ENCODE assay signal across 18 cellular contexts in genomic region chr5:145245354-145245753, GRCh38.
DNase-seq lines count a peak whose midpoint lies in the region; ATAC-seq and TF ChIP-seq lines count a peak whose summit lies in the region.
"Had no signal": no experiment of that assay in that cellular context is flagged by ENCODE, and none has a peak within 500 bp of the region (broad histone marks: within the 10 kb centered on the region; RNA-seq: fewer than 3 reads in every experiment).

No MANE protein-coding gene starts in this region.

- H3K4me2 ChIP-seq in GM23248 (ENCODE audit: unreplicated experiment), result peak overlapping the region; percentile 75

- H2AFZ ChIP-seq in GM23248, result peak overlapping the region; percentile 87

- H3K9ac ChIP-seq in GM23248, result peak overlapping the region; percentile 51; the same call in 1 of the 2 replicates

- H3K9me2 ChIP-seq in GM23248 (ENCODE audit: insufficient read depth), result no peaks in the 10 kb centered on the region

- no peaks in the 10 kb centered on the region for H3K79me2 ChIP-seq in GM23248 (ENCODE audit: insufficient read depth)

- TF ChIP-seq EP300 in gastroesophageal sphincter (IDR thresholded peaks at IDR 0.05), result no peak

- H3K36me3 ChIP-seq in GM23248 (ENCODE audit: low read depth), result no peaks in the 10 kb centered on the region
- no peaks in the 10 kb centered on the region for H3K36me3 ChIP-seq in gastroesophageal sphincter

- H3K27ac ChIP-seq in GM23248 (peak overlapping the region; percentile 62), gastroesophageal sphincter (no peak overlapping the region), foreskin keratinocyte (no peak overlapping the region)

- H3K27me3 ChIP-seq in GM23248 (replicated peaks; ENCODE audit: insufficient read depth), result no peaks in the 10 kb centered on the region
- H3K27me3 ChIP-seq in gastroesophageal sphincter, result no peaks in the 10 kb centered on the region
- H3K27me3 ChIP-seq in foreskin keratinocyte, result no peaks in the 10 kb centered on the region

- H3K4me1 ChIP-seq in GM23248 (ENCODE audit: insufficient read depth) (peaks cover 38% of the 10 kb centered on the region), gastroesophageal sphincter (peaks cover 0 to 4% (median 0%) of the 10 kb centered on the region in 3 donors), foreskin keratinocyte (peaks cover 27% of the 10 kb centered on the region)

- DNase-seq in GM23248, result peak; percentile 39
- peak; percentile 46 for DNase-seq in fibroblast of villous mesenchyme (ENCODE audit: low read depth)
- DNase-seq in pulmonary artery endothelial cell (ENCODE audit: low read depth, low spot score), result peak; percentile 15
- no peak for DNase-seq in foreskin keratinocyte
- DNase-seq in hippocampal formation (lab: John Stamatoyannopoulos, UW), result no peak
- DNase-seq: activated CD8-positive, alpha-beta memory T cell treated with anti-CD3 and anti-CD28 coated beads for 24 hours; activated naive CD4-positive, alpha-beta T cell treated with Interleukin-2 at 50 U/mL for 16 hours; CD4-positive, alpha-beta T cell; GDM1; Karpas-422; NCI-H1930; NCI-H748 treated with DMSO at 0.1 percent for 48 hours; RPMI8226; stimulated activated CD4-positive, alpha-beta T cell treated with anti-CD3 and anti-CD28 coated beads, Interleukin-4, amount 100 ng/mL, for 4 hours had no signal

- TF ChIP-seq CTCF in fibroblast of villous mesenchyme (IDR thresholded peaks at IDR 0.05; ENCODE audit: insufficient read depth, low read depth, low read length) (no peak), gastroesophageal sphincter (IDR thresholded peaks at IDR 0.05) (no peak), foreskin keratinocyte (conservative IDR thresholded peaks at IDR 0.05) (no peak)

- H3K9me3 ChIP-seq in GM23248 (ENCODE audit: low read depth) (no peaks in the 10 kb centered on the region), gastroesophageal sphincter (no peaks in the 10 kb centered on the region)

- in situ Hi-C loops in GM23248 (cut with MboI), result no loop called here

- peak overlapping the region; percentile 40 for H3K4me3 ChIP-seq in GM23248
- no peak overlapping the region for H3K4me3 ChIP-seq in fibroblast of villous mesenchyme (ENCODE audit: low read depth, low read length)
- H3K4me3 ChIP-seq in gastroesophageal sphincter, result no peak overlapping the region

- no peak for TF ChIP-seq POLR2A in gastroesophageal sphincter (IDR thresholded peaks at IDR 0.05)

- peaks cover 25% of the 10 kb centered on the region for H3F3A ChIP-seq in GM23248 (ENCODE audit: insufficient read depth)

- no peaks in the 10 kb centered on the region for H4K20me1 ChIP-seq in GM23248 (ENCODE audit: insufficient read depth)

- peak; percentile 24; the same call in 2 of the 3 replicates for ATAC-seq in SK-N-SH treated with all-trans-retinoic acid at 6 μM for 48 hours
- ATAC-seq in gastroesophageal sphincter, result no peak
- no peak for ATAC-seq in foreskin keratinocyte
- no peak for ATAC-seq in HG02938 (IDR thresholded peaks at IDR 0.05; ENCODE audit: unreplicated experiment)
- ATAC-seq: stimulated activated memory B cell treated with anti-CD40 and anti-IgM and Interleukin-4, amounts not matched to agents 10 μg/mL and 1 μg/mL and 100 μg/mL, for 72 hours had no signal

- WGBS in GM23248 (ENCODE audit: low coverage in 1 of 2, low lambda C conversion rate in 2 of 2, missing lambda C conversion rate in 2 of 2), 2 experiments, result 9 to 14% methylated on average over 5 of the region's 5 CpGs
- 18 to 31% methylated on average over 4 to 5 of the region's 5 CpGs for WGBS in gastroesophageal sphincter (ENCODE audit: low coverage in 1 of 2), 2 donors

TF ChIP-seq in SK-N-SH treated with all-trans-retinoic acid at 6 μM for 48 hours, 23 proteins besides CTCF, POLR2A, EP300 and RAD21:
- TF ChIP-seq, protein P1, sequence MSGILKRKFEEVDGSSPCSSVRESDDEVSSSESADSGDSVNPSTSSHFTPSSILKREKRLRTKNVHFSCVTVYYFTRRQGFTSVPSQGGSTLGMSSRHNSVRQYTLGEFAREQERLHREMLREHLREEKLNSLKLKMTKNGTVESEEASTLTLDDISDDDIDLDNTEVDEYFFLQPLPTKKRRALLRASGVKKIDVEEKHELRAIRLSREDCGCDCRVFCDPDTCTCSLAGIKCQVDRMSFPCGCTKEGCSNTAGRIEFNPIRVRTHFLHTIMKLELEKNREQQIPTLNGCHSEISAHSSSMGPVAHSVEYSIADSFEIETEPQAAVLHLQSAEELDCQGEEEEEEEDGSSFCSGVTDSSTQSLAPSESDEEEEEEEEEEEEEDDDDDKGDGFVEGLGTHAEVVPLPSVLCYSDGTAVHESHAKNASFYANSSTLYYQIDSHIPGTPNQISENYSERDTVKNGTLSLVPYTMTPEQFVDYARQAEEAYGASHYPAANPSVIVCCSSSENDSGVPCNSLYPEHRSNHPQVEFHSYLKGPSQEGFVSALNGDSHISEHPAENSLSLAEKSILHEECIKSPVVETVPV (CRISPR knock-in tag; IDR thresholded peaks at IDR 0.05), result no peak
- TF ChIP-seq RARB (CRISPR knock-in tag; IDR thresholded peaks at IDR 0.05), result no peak
- TF ChIP-seq ZFP30 (CRISPR knock-in tag; IDR thresholded peaks at IDR 0.05), result no peak
- no peak for TF ChIP-seq PATZ1 (CRISPR knock-in tag; IDR thresholded peaks at IDR 0.05; ENCODE audit: borderline replicate concordance)
- no peak for TF ChIP-seq CSDC2 (CRISPR knock-in tag; IDR thresholded peaks at IDR 0.05)
- TF ChIP-seq ARNTL (CRISPR knock-in tag; IDR thresholded peaks at IDR 0.05; ENCODE audit: borderline replicate concordance, low read depth), result no peak
- TF ChIP-seq ZFP3 (CRISPR knock-in tag; IDR thresholded peaks at IDR 0.05), result no peak
- TF ChIP-seq ZNF70 (CRISPR knock-in tag; IDR thresholded peaks at IDR 0.05), result no peak
- no peak for TF ChIP-seq SNAI2 (CRISPR knock-in tag; IDR thresholded peaks at IDR 0.05)
- no peak for TF ChIP-seq TOX (CRISPR knock-in tag; IDR thresholded peaks at IDR 0.05; ENCODE audit: borderline replicate concordance)
- TF ChIP-seq ESRRG (CRISPR knock-in tag; IDR thresholded peaks at IDR 0.05), result no peak
- TF ChIP-seq, protein P2, sequence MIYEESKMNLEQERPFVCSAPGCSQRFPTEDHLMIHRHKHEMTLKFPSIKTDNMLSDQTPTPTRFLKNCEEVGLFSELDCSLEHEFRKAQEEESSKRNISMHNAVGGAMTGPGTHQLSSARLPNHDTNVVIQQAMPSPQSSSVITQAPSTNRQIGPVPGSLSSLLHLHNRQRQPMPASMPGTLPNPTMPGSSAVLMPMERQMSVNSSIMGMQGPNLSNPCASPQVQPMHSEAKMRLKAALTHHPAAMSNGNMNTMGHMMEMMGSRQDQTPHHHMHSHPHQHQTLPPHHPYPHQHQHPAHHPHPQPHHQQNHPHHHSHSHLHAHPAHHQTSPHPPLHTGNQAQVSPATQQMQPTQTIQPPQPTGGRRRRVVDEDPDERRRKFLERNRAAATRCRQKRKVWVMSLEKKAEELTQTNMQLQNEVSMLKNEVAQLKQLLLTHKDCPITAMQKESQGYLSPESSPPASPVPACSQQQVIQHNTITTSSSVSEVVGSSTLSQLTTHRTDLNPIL (CRISPR knock-in tag; IDR thresholded peaks at IDR 0.05; ENCODE audit: low read depth), result no peak
- TF ChIP-seq PPARA (CRISPR knock-in tag; IDR thresholded peaks at IDR 0.05; ENCODE audit: borderline replicate concordance), result no peak
- no peak for TF ChIP-seq TCF4 (CRISPR knock-in tag; IDR thresholded peaks at IDR 0.05; ENCODE audit: borderline replicate concordance)
- TF ChIP-seq POU6F1 (CRISPR knock-in tag; IDR thresholded peaks at IDR 0.05; ENCODE audit: borderline replicate concordance, low read depth), result no peak

Comparison
In these comparisons a context has a peak if more than half of its experiments do, and no peak if none do; other contexts are left out.
1. DNase-seq: peak in GM23248 (single experiment), fibroblast of villous mesenchyme (single experiment) and pulmonary artery endothelial cell (single experiment); none in foreskin keratinocyte (0 of 2) and hippocampal formation (0 of 2).